ENCODE assay signal across 18 cellular contexts in the genomic region with DNA sequence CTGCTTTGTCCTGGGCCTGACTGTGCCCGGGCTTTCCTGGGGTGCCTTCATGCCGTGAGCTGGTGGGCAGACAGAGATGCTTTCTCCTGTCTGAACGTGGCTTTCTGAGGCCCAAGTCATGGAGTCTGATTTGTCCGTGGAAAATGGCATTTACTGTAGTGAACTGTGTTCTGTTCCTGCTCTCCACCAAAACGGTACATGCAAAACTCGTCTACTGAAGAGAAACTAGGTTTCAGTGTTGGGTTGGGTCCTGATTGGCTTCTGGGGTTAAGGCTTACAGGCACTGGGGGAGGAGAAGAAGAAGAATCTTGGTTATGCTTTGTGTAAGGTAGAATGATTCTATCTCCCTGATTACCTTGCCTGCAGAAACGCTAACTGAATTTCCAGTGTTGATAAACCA.
DNase-seq lines count a peak whose midpoint lies in the region.
"Had no signal": no experiment of that assay in that cellular context is flagged by ENCODE, and none has a peak within 500 bp of the region (broad histone marks: within the 10 kb centered on the region; RNA-seq: fewer than 3 reads in every experiment).

No MANE protein-coding gene starts in this region.

- H3K27ac ChIP-seq in iPS-18a (ENCODE audit: low read length), result no peak overlapping the region
- H3K27ac ChIP-seq: 22Rv1, neutrophil had no signal

- no peak overlapping the region for H3K9ac ChIP-seq in iPS-18a (ENCODE audit: low read length)
- peak overlapping the region; percentile 97 for H3K9ac ChIP-seq in skeletal muscle satellite cell (ENCODE audit: low read depth, low read length)

- peak overlapping the region; percentile 99 for H3K4me2 ChIP-seq in skeletal muscle satellite cell (ENCODE audit: low read length)

- DNase-seq in NCI-H1417 (lab: John Stamatoyannopoulos, UW) (peak in 2 of 3 experiments; percentile 78), NCI-H1417 treated with DMSO at 0.1 percent for 48 hours (lab: John Stamatoyannopoulos, UW) (no peak), astrocyte of the hippocampus (ENCODE audit: low read depth, low spot score) (peak; percentile 34), ACHN (no peak), RKO (ENCODE audit: low spot score) (no peak), SHP77 treated with DMSO at 0.1 percent for 48 hours (lab: John Stamatoyannopoulos, UW) (no peak)
- DNase-seq: activated CD8-positive, alpha-beta T cell treated with anti-CD3 and anti-CD28 coated beads for 36 hours; amniotic stem cell; CD8-positive, alpha-beta memory T cell; EL; NCI-H1694; NCI-H524 treated with DMSO at 0.1 percent for 48 hours; stimulated activated naive CD8-positive, alpha-beta T cell treated with anti-CD3 and anti-CD28 coated beads, Interleukin-15, amount 100 ng/mL, for 72 hours had no signal

- H3K9me3 ChIP-seq in iPS-18a (ENCODE audit: control insufficient read depth, low read depth, low read length), result no peaks in the 10 kb centered on the region
- no peaks in the 10 kb centered on the region for H3K9me3 ChIP-seq in skeletal muscle satellite cell (replicated peaks; ENCODE audit: low read length)
- H3K9me3 ChIP-seq: neutrophil had no signal

- H3K4me1 ChIP-seq in iPS-18a (ENCODE audit: control insufficient read depth, low read depth, low read length) (peaks cover 14% of the 10 kb centered on the region), skeletal muscle satellite cell (ENCODE audit: control insufficient read depth, insufficient read depth, low read length) (peaks cover 44% of the 10 kb centered on the region)

- in situ Hi-C loops in ACHN (cut with HindIII; ENCODE audit: low pct_ligation_motif_present, low pct_unique_long_range_greater_than_20kb, low sequenced_read_pairs), result no loop called here

- H3K4me3 ChIP-seq in iPS-18a (ENCODE audit: low read length) (peak overlapping the region; percentile 82), skeletal muscle satellite cell (ENCODE audit: low read length) (peak overlapping the region; percentile 98)
- H3K4me3 ChIP-seq: lung had no signal

- H3K27me3 ChIP-seq in iPS-18a (ENCODE audit: control insufficient read depth, insufficient read depth, low read length) (no peaks in the 10 kb centered on the region), skeletal muscle satellite cell (ENCODE audit: control insufficient read depth, insufficient read depth, low read length) (no peaks in the 10 kb centered on the region)

- no peaks in the 10 kb centered on the region for H3K36me3 ChIP-seq in iPS-18a (ENCODE audit: control insufficient read depth, low read depth, low read length)
- peaks cover 8% of the 10 kb centered on the region for H3K36me3 ChIP-seq in skeletal muscle satellite cell (ENCODE audit: insufficient read depth, low read length)
- H3K36me3 ChIP-seq: neutrophil had no signal

Comparison
In these comparisons a context has a peak if more than half of its experiments do, and no peak if none do; other contexts are left out.
1. DNase-seq: peak in NCI-H1417 (2 of 3) and astrocyte of the hippocampus (single experiment); none in NCI-H1417 treated with DMSO at 0.1 percent for 48 hours (single experiment), ACHN (single experiment), RKO (single experiment) and SHP77 treated with DMSO at 0.1 percent for 48 hours (single experiment).